Comparison of ENCODE assay signal across 10 cellular contexts in the genomic region with DNA sequence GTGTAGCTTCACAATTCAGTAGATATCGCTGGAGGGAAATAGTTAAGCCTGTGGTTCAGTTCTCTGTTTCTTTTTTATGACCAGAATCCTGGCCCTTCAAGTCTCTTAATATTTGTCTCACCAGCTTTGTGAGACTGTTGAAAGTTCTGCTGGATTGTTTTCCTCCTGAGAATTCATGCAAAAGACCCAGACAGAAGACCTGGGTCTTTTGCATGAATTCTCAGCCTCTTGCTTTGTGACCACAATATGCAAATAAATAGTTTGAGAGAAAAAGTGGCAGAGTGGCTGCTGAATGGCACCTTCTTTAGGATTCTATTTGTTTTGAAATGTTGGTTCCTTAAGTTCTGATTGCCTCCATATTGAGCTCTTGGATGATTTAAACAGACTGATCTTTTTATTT. TPM values are rescaled to one million over a fixed set of nuclear protein-coding genes. Genes with fewer than 3 reads are reported as not detected.
DNase-seq lines count a peak whose midpoint lies in the region; ATAC-seq and TF ChIP-seq lines count a peak whose summit lies in the region.
"Had no signal": no experiment of that assay in that cellular context is flagged by ENCODE, and none has a peak within 500 bp of the region (broad histone marks: within the 10 kb centered on the region; RNA-seq: fewer than 3 reads in every experiment).

No MANE protein-coding gene starts in this region.

- H3K27me3 ChIP-seq in Karpas-422 (ENCODE audit: low read length): no peaks in the 10 kb centered on the region
- H3K27me3 ChIP-seq: gastrocnemius medialis, stomach had no signal

- intact Hi-C loops in Calu3 (cut with micrococcal nuclease; ENCODE audit: unreplicated experiment) (no loop called here), left cardiac atrium (cut with DNase I) (no loop called here)

- H4K20me1 ChIP-seq in Karpas-422 (ENCODE audit: insufficient read depth, low read depth, low read length): no peaks in the 10 kb centered on the region

- H3K4me1 Mint-ChIP-seq in Calu3 (ENCODE audit: low read depth, unreplicated experiment): peaks cover 38% of the 10 kb centered on the region

- no peaks in the 10 kb centered on the region for H3K27me3 Mint-ChIP-seq in Calu3 (ENCODE audit: unreplicated experiment)

- TF ChIP-seq CTCF in Calu3 (IDR thresholded peaks at IDR 0.05; ENCODE audit: unreplicated experiment): no peak

- no peak overlapping the region for H3K4me3 Mint-ChIP-seq in Calu3 (ENCODE audit: low read depth, unreplicated experiment)

- peak overlapping the region; percentile 66 for H3K27ac ChIP-seq in Karpas-422 (ENCODE audit: low read length)
- H3K27ac ChIP-seq: gastrocnemius medialis, stomach had no signal

- peaks cover 43% of the 10 kb centered on the region for H3K4me1 ChIP-seq in Karpas-422 (ENCODE audit: low read length)
- H3K4me1 ChIP-seq: gastrocnemius medialis had no signal

- DNase-seq in Calu3 (no peak), Karpas-422 (peak; percentile 74), NOMO-1 treated with DMSO at 0.1 percent for 48 hours (lab: John Stamatoyannopoulos, UW; ENCODE audit: unreplicated experiment) (no peak), left cardiac atrium (no peak)
- DNase-seq in stimulated activated CD4-positive, alpha-beta T cell treated with anti-CD3 and anti-CD28 coated beads, Interleukin-1b, Interleukin-23, amount 100 ng/mL, for 48 hours: no peak
- DNase-seq in stimulated activated CD4-positive, alpha-beta T cell treated with anti-CD3 and anti-CD28 coated beads, Interleukin-2, amount 100 ng/mL, for 48 hours: no peak
- DNase-seq: gastrocnemius medialis, stomach had no signal

- no peak overlapping the region for H3K4me3 ChIP-seq in Karpas-422 (ENCODE audit: low read length)
- H3K4me3 ChIP-seq: gastrocnemius medialis, stomach had no signal

- peaks cover 86% of the 10 kb centered on the region for H3K36me3 Mint-ChIP-seq in Calu3 (ENCODE audit: insufficient read depth, unreplicated experiment)

- ATAC-seq in GM19438 (IDR thresholded peaks at IDR 0.05; ENCODE audit: low read depth, unreplicated experiment) (peak; percentile 87), HG02943 (IDR thresholded peaks at IDR 0.05; ENCODE audit: low read depth, unreplicated experiment) (peak; percentile 96), left cardiac atrium (no peak)
- ATAC-seq: gastrocnemius medialis had no signal

- no peak overlapping the region for H3K9ac ChIP-seq in Karpas-422 (ENCODE audit: low read length)

- CTCF ChIA-PET in Calu3 (lab: Charles Lee): interaction anchor here (0.6 kb wide), 1 partner anchor 95 kb away, joined by 8 read pairs; no protein-coding TSS in a partner anchor

- no TSS peak for BruUV-seq in Calu3 (replicated peaks; lab: Mats Ljungman, UMichigan)

- no peak overlapping the region for H2AFZ ChIP-seq in Karpas-422 (ENCODE audit: low read length)

- H3K9me3 ChIP-seq in Karpas-422 (ENCODE audit: low read length): no peaks in the 10 kb centered on the region
- H3K9me3 ChIP-seq: gastrocnemius medialis, stomach had no signal

- H3K9me2 ChIP-seq in Karpas-422 (replicated peaks; ENCODE audit: insufficient read depth, low read length): no peaks in the 10 kb centered on the region

- peaks cover 26% of the 10 kb centered on the region for H3K36me3 ChIP-seq in Karpas-422 (ENCODE audit: insufficient read depth, low read length)

- peak overlapping the region; percentile 35 for H3K27ac Mint-ChIP-seq in Calu3 (ENCODE audit: unreplicated experiment)

- H3K9me3 Mint-ChIP-seq in Calu3 (ENCODE audit: low read depth, unreplicated experiment): peaks cover 3% of the 10 kb centered on the region

- peak overlapping the region; percentile 54 for H3K4me2 ChIP-seq in Karpas-422 (ENCODE audit: low read depth, low read length, poor library complexity, severe bottlenecking)

- H3K79me2 ChIP-seq in Karpas-422 (ENCODE audit: low read length): peaks cover 95% of the 10 kb centered on the region

RNA-seq across cellular contexts. Expression of gene RASA1, which starts 40.3 kb away (rescaled TPM):
- total RNA-seq in Calu3 (2022) (163 and 193 TPM in 2 replicates), left cardiac atrium (10 to 100 TPM; 17.6 to 19.8 TPM)
- total RNA-seq in Karpas-422 (2014; rRNA removed; shearing (Covaris generic); ENCODE audit: low replicate concordance): 18.0 and 26.3 TPM in 2 replicates

Comparison
In these comparisons a context has a peak if more than half of its experiments do, and no peak if none do; other contexts are left out.
1. ATAC-seq: peak in GM19438 (single experiment) and HG02943 (single experiment); none in left cardiac atrium (0 of 2).